ENCODE assay signal across 12 cellular contexts in the genomic region with DNA sequence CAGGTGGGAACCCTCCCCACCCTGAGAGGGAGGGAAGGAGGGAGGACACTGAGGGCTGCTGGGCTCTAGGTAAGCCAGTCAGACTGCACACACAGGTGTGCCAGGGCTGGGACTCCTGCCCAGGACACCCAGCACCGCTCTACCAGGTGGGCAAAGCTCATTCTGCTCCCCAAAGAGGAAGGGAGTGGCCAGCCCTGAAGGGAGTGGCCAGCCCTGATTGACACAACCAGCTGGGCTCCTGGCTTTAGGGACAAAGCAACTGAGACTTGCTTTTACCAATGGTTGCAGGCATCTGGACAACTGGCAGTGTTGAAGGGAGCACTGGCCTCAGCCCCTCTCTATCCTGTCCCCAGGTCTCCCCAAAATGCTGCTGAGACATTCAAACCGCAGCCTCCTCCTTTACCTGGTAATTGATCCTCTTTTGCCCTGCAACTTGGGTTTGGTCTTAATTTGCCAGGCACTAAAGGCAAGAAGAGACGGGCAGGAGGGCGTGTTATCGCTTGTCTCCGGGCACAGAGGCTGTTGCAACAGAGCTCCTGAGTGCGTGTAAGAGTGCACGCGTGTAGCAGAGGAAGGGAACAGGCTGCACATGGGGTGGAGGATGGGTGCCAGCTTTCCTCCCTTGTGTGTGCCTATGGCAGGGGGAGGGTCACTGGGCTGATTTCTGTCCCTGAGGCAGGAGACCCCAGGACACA. TPM values are rescaled to one million over a fixed set of nuclear protein-coding genes. Genes with fewer than 3 reads are reported as not detected.
DNase-seq lines count a peak whose midpoint lies in the region; ATAC-seq lines count a peak whose summit lies in the region.
"Had no signal": no experiment of that assay in that cellular context is flagged by ENCODE, and none has a peak within 500 bp of the region (broad histone marks: within the 10 kb centered on the region; RNA-seq: fewer than 3 reads in every experiment).

No MANE protein-coding gene starts in this region.

- no peaks in the 10 kb centered on the region for H3K27me3 Mint-ChIP-seq in activated T-helper 17 cell treated with anti-CD3 and anti-CD28 coated beads, Interleukin-2, amount 50 U/mL, for 72 hours
- H3K27me3 Mint-ChIP-seq in T-helper 2 cell treated with Interferon-gamma antibody and Interleukin-4, amounts not matched to agents 5 μg/mL and 100 μg/mL, for 36 hours (ENCODE audit: low read depth), result peaks cover 8% of the 10 kb centered on the region

- H3K4me3 ChIP-seq in BLaER1, result no peak overlapping the region
- H3K4me3 ChIP-seq in mucosa of stomach (ENCODE audit: low read length), result peak overlapping the region; percentile 18

- no peak overlapping the region for H3K4me3 Mint-ChIP-seq in activated T-helper 17 cell treated with anti-CD3 and anti-CD28 coated beads, Interleukin-2, amount 50 U/mL, for 72 hours
- H3K4me3 Mint-ChIP-seq in T-helper 2 cell treated with Interferon-gamma antibody and Interleukin-4, amounts not matched to agents 5 μg/mL and 100 μg/mL, for 36 hours, result no peak overlapping the region
- H3K4me3 Mint-ChIP-seq: activated T-cell treated with anti-CD3 and anti-CD28 coated beads, Interleukin-2, amount 50 U/mL, for 4 hours had no signal

- peak overlapping the region; percentile 70 for H3K4me2 ChIP-seq in BLaER1

- H3K9ac ChIP-seq in BLaER1 (no peak overlapping the region), mucosa of stomach (ENCODE audit: low read length) (peak overlapping the region; percentile 76)

- H3K27ac Mint-ChIP-seq in activated T-helper 17 cell treated with anti-CD3 and anti-CD28 coated beads, Interleukin-2, amount 50 U/mL, for 72 hours, result peak overlapping the region; percentile 61
- no peak overlapping the region for H3K27ac Mint-ChIP-seq in T-helper 2 cell treated with Interferon-gamma antibody and Interleukin-4, amounts not matched to agents 5 μg/mL and 100 μg/mL, for 36 hours

- ATAC-seq in activated T-helper 17 cell treated with anti-CD3 and anti-CD28 coated beads, Interleukin-2, amount 50 U/mL, for 72 hours (replicated peaks), result no peak

- DNase-seq in LHCN-M2 (ENCODE audit: low read depth), result peak; percentile 80
- no peak for DNase-seq in iPS-NIHi7 (ENCODE audit: extremely low spot score)
- DNase-seq in cerebellum (ENCODE audit: low spot score), result no peak
- no peak for DNase-seq in activated CD4-positive, CD25-positive, alpha-beta regulatory T cell treated with anti-CD3 and anti-CD28 coated beads, Interleukin-2, amount 50 U/mL, for 72 hours
- no peak for DNase-seq in T-helper 2 cell treated with Interferon-gamma antibody and Interleukin-4, amounts not matched to agents 5 μg/mL and 100 μg/mL, for 36 hours (ENCODE audit: low spot score)
- DNase-seq: activated T-cell treated with anti-CD3 and anti-CD28 coated beads, Interleukin-2, amount 50 U/mL, for 4 hours; DND-41; effector CD4-positive, alpha-beta T cell; stimulated activated CD4-positive, alpha-beta T cell treated with anti-CD3 and anti-CD28 coated beads, Interleukin-15, amount 100 ng/mL, for 24 hours had no signal

- H3K27me3 ChIP-seq in BLaER1 (no peaks in the 10 kb centered on the region), mucosa of stomach (ENCODE audit: control insufficient read depth, insufficient read depth, low read length) (no peaks in the 10 kb centered on the region)

- H3K4me1 ChIP-seq in BLaER1 (peaks cover 53% of the 10 kb centered on the region), mucosa of stomach (ENCODE audit: control insufficient read depth, insufficient read depth, low read length) (peaks cover 100% of the 10 kb centered on the region)

- H3K4me1 Mint-ChIP-seq in activated T-helper 17 cell treated with anti-CD3 and anti-CD28 coated beads, Interleukin-2, amount 50 U/mL, for 72 hours, result peaks cover 8% of the 10 kb centered on the region
- peaks cover 18% of the 10 kb centered on the region for H3K4me1 Mint-ChIP-seq in T-helper 2 cell treated with Interferon-gamma antibody and Interleukin-4, amounts not matched to agents 5 μg/mL and 100 μg/mL, for 36 hours (ENCODE audit: low read depth)

- H4K20me1 ChIP-seq in BLaER1, result no peaks in the 10 kb centered on the region

- no peaks in the 10 kb centered on the region for H3K9me3 Mint-ChIP-seq in activated T-helper 17 cell treated with anti-CD3 and anti-CD28 coated beads, Interleukin-2, amount 50 U/mL, for 72 hours
- H3K9me3 Mint-ChIP-seq in T-helper 2 cell treated with Interferon-gamma antibody and Interleukin-4, amounts not matched to agents 5 μg/mL and 100 μg/mL, for 36 hours, result no peaks in the 10 kb centered on the region
- H3K9me3 Mint-ChIP-seq: activated T-cell treated with anti-CD3 and anti-CD28 coated beads, Interleukin-2, amount 50 U/mL, for 4 hours had no signal

- H3K36me3 Mint-ChIP-seq in activated T-helper 17 cell treated with anti-CD3 and anti-CD28 coated beads, Interleukin-2, amount 50 U/mL, for 72 hours (ENCODE audit: low read depth), result no peaks in the 10 kb centered on the region
- no peaks in the 10 kb centered on the region for H3K36me3 Mint-ChIP-seq in T-helper 2 cell treated with Interferon-gamma antibody and Interleukin-4, amounts not matched to agents 5 μg/mL and 100 μg/mL, for 36 hours (ENCODE audit: low read depth)

- H3K27ac ChIP-seq in BLaER1, result no peak overlapping the region

- H3K36me3 ChIP-seq in BLaER1, result no peaks in the 10 kb centered on the region
- no peaks in the 10 kb centered on the region for H3K36me3 ChIP-seq in mucosa of stomach (ENCODE audit: control insufficient read depth, insufficient read depth, low read length)

- H3K9me3 ChIP-seq in BLaER1 (no peaks in the 10 kb centered on the region), mucosa of stomach (ENCODE audit: control insufficient read depth, low read length) (no peaks in the 10 kb centered on the region)

RNA-seq across cellular contexts. Expression of a gene that starts 14.5 kb away (rescaled TPM):
- total RNA-seq in LHCN-M2 (2014; rRNA removed) (50.7 and 62.2 TPM in 2 replicates), cerebellum (5.8 TPM)
- polyA plus RNA-seq in LHCN-M2 (2012), result 46.8 TPM
- 100 to 1,000 TPM in 1 of 2 donors, 10 to 100 TPM in 1; 90.9 to 214 TPM for total RNA-seq in activated T-helper 17 cell treated with anti-CD3 and anti-CD28 coated beads, Interleukin-2, amount 50 U/mL, for 72 hours
